18 cellular contexts compared by ENCODE assay signal in genomic region chr9:71368157-71368556, GRCh38.
"Had no signal": no experiment of that assay in that cellular context is flagged by ENCODE, and none has a peak within 500 bp of the region (broad histone marks: within the 10 kb centered on the region; RNA-seq: fewer than 3 reads in every experiment).

No MANE protein-coding gene starts in this region.

- H3K27ac ChIP-seq: epithelial cell of prostate, gastrocnemius medialis, hepatocyte, pancreas, SK-N-MC, VCaP had no signal

- H3K27me3 ChIP-seq: gastrocnemius medialis, hepatocyte, pancreas had no signal

- H3K27me3 Mint-ChIP-seq: activated CD4-positive, alpha-beta memory T cell treated with anti-CD3 and anti-CD28 coated beads, Interleukin-2, amount 10 ng/mL, durations not matched to agents 7 days and 5 days; type B pancreatic cell had no signal

- H3K4me1 Mint-ChIP-seq: activated CD4-positive, alpha-beta memory T cell treated with anti-CD3 and anti-CD28 coated beads, Interleukin-2, amount 10 ng/mL, durations not matched to agents 7 days and 5 days; activated CD4-positive, alpha-beta T cell treated with anti-CD3 and anti-CD28 coated beads for 36 hours; activated naive CD8-positive, alpha-beta T cell treated with anti-CD3 and anti-CD28 coated beads, Interleukin-2, amount 10 ng/mL, durations not matched to agents 7 days and 5 days; memory B cell; stimulated activated effector memory CD8-positive, alpha-beta T cell treated with anti-CD3 and anti-CD28 coated beads, Interleukin-12 subunit alpha, Interleukin-12 subunit beta, amount 100 ng/mL, for 72 hours had no signal

- H3K9me3 Mint-ChIP-seq: activated CD4-positive, alpha-beta memory T cell treated with anti-CD3 and anti-CD28 coated beads, Interleukin-2, amount 10 ng/mL, durations not matched to agents 7 days and 5 days; activated naive CD8-positive, alpha-beta T cell treated with anti-CD3 and anti-CD28 coated beads, Interleukin-2, amount 10 ng/mL, durations not matched to agents 7 days and 5 days; activated T-cell treated with anti-CD3 and anti-CD28 coated beads, Interleukin-2, amount 50 U/mL, for 72 hours; stimulated activated effector memory CD8-positive, alpha-beta T cell treated with anti-CD3 and anti-CD28 coated beads, Interleukin-12 subunit alpha, Interleukin-12 subunit beta, amount 100 ng/mL, for 72 hours; type B pancreatic cell had no signal

- H3K9me3 ChIP-seq: gastrocnemius medialis, pancreas had no signal

- H3K4me1 ChIP-seq: gastrocnemius medialis, pancreas had no signal

- H3K4me3 ChIP-seq: gastrocnemius medialis, hepatocyte, pancreas, SK-N-MC, smooth muscle cell had no signal

- ATAC-seq: activated CD4-positive, alpha-beta T cell treated with anti-CD3 and anti-CD28 coated beads for 36 hours; activated T-cell treated with anti-CD3 and anti-CD28 coated beads, Interleukin-2, amount 50 U/mL, for 72 hours; gastrocnemius medialis; pancreas; stimulated activated effector memory CD8-positive, alpha-beta T cell treated with anti-CD3 and anti-CD28 coated beads, Interleukin-12 subunit alpha, Interleukin-12 subunit beta, amount 100 ng/mL, for 72 hours had no signal

- H3K36me3 Mint-ChIP-seq: activated naive CD8-positive, alpha-beta T cell treated with anti-CD3 and anti-CD28 coated beads, Interleukin-2, amount 10 ng/mL, durations not matched to agents 7 days and 5 days; memory B cell; stimulated activated effector memory CD8-positive, alpha-beta T cell treated with anti-CD3 and anti-CD28 coated beads, Interleukin-12 subunit alpha, Interleukin-12 subunit beta, amount 100 ng/mL, for 72 hours; type B pancreatic cell had no signal

- DNase-seq: activated CD4-positive, alpha-beta memory T cell treated with anti-CD3 and anti-CD28 coated beads, Interleukin-2, amount 10 ng/mL, durations not matched to agents 7 days and 5 days; activated CD4-positive, alpha-beta T cell treated with anti-CD3 and anti-CD28 coated beads for 36 hours; activated CD8-positive, alpha-beta memory T cell treated with anti-CD3 and anti-CD28 coated beads, Interleukin-2, amount 50 U/mL, for 4 hours; activated naive CD8-positive, alpha-beta T cell treated with anti-CD3 and anti-CD28 coated beads, Interleukin-2, amount 10 ng/mL, durations not matched to agents 7 days and 5 days; activated T-cell treated with anti-CD3 and anti-CD28 coated beads, Interleukin-2, amount 50 U/mL, for 72 hours; aorta; effector CD8-positive, alpha-beta T cell; gastrocnemius medialis; pancreas; T-helper 1 cell had no signal

- H3K36me3 ChIP-seq: gastrocnemius medialis, pancreas had no signal

- H3K27ac Mint-ChIP-seq: activated CD4-positive, alpha-beta memory T cell treated with anti-CD3 and anti-CD28 coated beads, Interleukin-2, amount 10 ng/mL, durations not matched to agents 7 days and 5 days; activated CD4-positive, alpha-beta T cell treated with anti-CD3 and anti-CD28 coated beads for 36 hours; activated naive CD8-positive, alpha-beta T cell treated with anti-CD3 and anti-CD28 coated beads, Interleukin-2, amount 10 ng/mL, durations not matched to agents 7 days and 5 days; activated T-cell treated with anti-CD3 and anti-CD28 coated beads, Interleukin-2, amount 50 U/mL, for 72 hours; memory B cell; stimulated activated effector memory CD8-positive, alpha-beta T cell treated with anti-CD3 and anti-CD28 coated beads, Interleukin-12 subunit alpha, Interleukin-12 subunit beta, amount 100 ng/mL, for 72 hours; type B pancreatic cell had no signal

- H3K4me3 Mint-ChIP-seq: activated CD4-positive, alpha-beta memory T cell treated with anti-CD3 and anti-CD28 coated beads, Interleukin-2, amount 10 ng/mL, durations not matched to agents 7 days and 5 days; activated CD4-positive, alpha-beta T cell treated with anti-CD3 and anti-CD28 coated beads for 36 hours; activated naive CD8-positive, alpha-beta T cell treated with anti-CD3 and anti-CD28 coated beads, Interleukin-2, amount 10 ng/mL, durations not matched to agents 7 days and 5 days; activated T-cell treated with anti-CD3 and anti-CD28 coated beads, Interleukin-2, amount 50 U/mL, for 72 hours; memory B cell; stimulated activated effector memory CD8-positive, alpha-beta T cell treated with anti-CD3 and anti-CD28 coated beads, Interleukin-12 subunit alpha, Interleukin-12 subunit beta, amount 100 ng/mL, for 72 hours; type B pancreatic cell had no signal
